Comparison of ENCODE assay signal across 7 cellular contexts in the genomic region with DNA sequence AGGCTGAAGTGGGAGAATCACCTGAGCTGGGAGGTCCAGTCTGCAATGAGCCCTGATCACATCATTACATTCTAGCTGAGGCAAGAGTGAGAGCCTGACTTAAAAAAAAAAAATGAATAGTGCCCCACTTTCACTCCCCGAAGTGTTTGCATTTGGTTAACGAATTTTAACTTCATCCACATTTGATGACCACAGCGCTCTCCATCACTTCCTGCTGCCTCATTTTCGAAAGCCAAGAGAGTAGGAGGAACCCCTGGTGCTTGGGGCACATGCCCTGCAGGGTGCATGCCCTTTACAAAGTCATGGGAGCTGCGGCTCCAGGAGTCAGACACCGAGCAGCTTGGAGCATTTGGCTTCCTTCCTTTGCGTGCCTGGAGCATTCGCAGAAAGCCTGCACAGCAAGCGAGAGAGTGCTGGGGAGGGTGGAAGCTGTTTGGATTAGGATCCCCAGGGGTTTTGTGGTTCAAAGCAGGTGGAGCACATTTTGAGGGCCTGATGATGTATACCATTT.
A peak's percentile ranks its signal among the peaks of the same experiment; 100 is the strongest.
DNase-seq lines count a peak whose midpoint lies in the region; ATAC-seq lines count a peak whose summit lies in the region.
"Not testable (repeated sequence)": the region's sequence is repeated elsewhere in the genome, so short reads cannot be mapped to it uniquely, and the experiment has no call there.

No MANE protein-coding gene starts in this region.

- POLR2A ChIA-PET in activated naive CD8-positive, alpha-beta T cell treated with anti-CD3 and anti-CD28 coated beads, Interleukin-2, amount 10 ng/mL, durations not matched to agents 7 days and 5 days (lab: Charles Lee) = not testable (repeated sequence)

- H3K36me3 Mint-ChIP-seq in activated naive CD8-positive, alpha-beta T cell treated with anti-CD3 and anti-CD28 coated beads, Interleukin-2, amount 10 ng/mL, durations not matched to agents 7 days and 5 days = not testable (repeated sequence)

- not testable (repeated sequence) for H3K4me1 Mint-ChIP-seq in activated naive CD8-positive, alpha-beta T cell treated with anti-CD3 and anti-CD28 coated beads, Interleukin-2, amount 10 ng/mL, durations not matched to agents 7 days and 5 days

- peak; percentile 71 for ATAC-seq in GM19468 (IDR thresholded peaks at IDR 0.05; ENCODE audit: extremely low read depth, unreplicated experiment)
- ATAC-seq in HG02840 (IDR thresholded peaks at IDR 0.05; ENCODE audit: low FRiP score, unreplicated experiment) = peak; percentile 69
- ATAC-seq in activated naive CD8-positive, alpha-beta T cell treated with anti-CD3 and anti-CD28 coated beads, Interleukin-2, amount 10 ng/mL, durations not matched to agents 7 days and 5 days (ENCODE audit: low read depth) = peak; percentile 66
- ATAC-seq in left cardiac atrium = peak; percentile 71 to 75

- DNase-seq in GM04504 (ENCODE audit: low read depth) = peak; percentile 65
- peak; percentile 11 for DNase-seq in HS-5 (ENCODE audit: low read depth)
- peak; percentile 4 for DNase-seq in NCI-H748 treated with DMSO at 0.1 percent for 48 hours (lab: John Stamatoyannopoulos, UW)
- DNase-seq in activated naive CD8-positive, alpha-beta T cell treated with anti-CD3 and anti-CD28 coated beads, Interleukin-2, amount 10 ng/mL, durations not matched to agents 7 days and 5 days; left cardiac atrium: not testable (repeated sequence)

- H3K27me3 Mint-ChIP-seq in activated naive CD8-positive, alpha-beta T cell treated with anti-CD3 and anti-CD28 coated beads, Interleukin-2, amount 10 ng/mL, durations not matched to agents 7 days and 5 days = not testable (repeated sequence)

- not testable (repeated sequence) for H3K9me3 Mint-ChIP-seq in activated naive CD8-positive, alpha-beta T cell treated with anti-CD3 and anti-CD28 coated beads, Interleukin-2, amount 10 ng/mL, durations not matched to agents 7 days and 5 days

- intact Hi-C loops in left cardiac atrium (cut with DNase I) = not testable (repeated sequence)

- peak overlapping the region; percentile 41 for H3K4me3 Mint-ChIP-seq in activated naive CD8-positive, alpha-beta T cell treated with anti-CD3 and anti-CD28 coated beads, Interleukin-2, amount 10 ng/mL, durations not matched to agents 7 days and 5 days

- not testable (repeated sequence) for H3K27ac Mint-ChIP-seq in activated naive CD8-positive, alpha-beta T cell treated with anti-CD3 and anti-CD28 coated beads, Interleukin-2, amount 10 ng/mL, durations not matched to agents 7 days and 5 days
